Comparison of ENCODE assay signal across 8 cellular contexts in the genomic region with DNA sequence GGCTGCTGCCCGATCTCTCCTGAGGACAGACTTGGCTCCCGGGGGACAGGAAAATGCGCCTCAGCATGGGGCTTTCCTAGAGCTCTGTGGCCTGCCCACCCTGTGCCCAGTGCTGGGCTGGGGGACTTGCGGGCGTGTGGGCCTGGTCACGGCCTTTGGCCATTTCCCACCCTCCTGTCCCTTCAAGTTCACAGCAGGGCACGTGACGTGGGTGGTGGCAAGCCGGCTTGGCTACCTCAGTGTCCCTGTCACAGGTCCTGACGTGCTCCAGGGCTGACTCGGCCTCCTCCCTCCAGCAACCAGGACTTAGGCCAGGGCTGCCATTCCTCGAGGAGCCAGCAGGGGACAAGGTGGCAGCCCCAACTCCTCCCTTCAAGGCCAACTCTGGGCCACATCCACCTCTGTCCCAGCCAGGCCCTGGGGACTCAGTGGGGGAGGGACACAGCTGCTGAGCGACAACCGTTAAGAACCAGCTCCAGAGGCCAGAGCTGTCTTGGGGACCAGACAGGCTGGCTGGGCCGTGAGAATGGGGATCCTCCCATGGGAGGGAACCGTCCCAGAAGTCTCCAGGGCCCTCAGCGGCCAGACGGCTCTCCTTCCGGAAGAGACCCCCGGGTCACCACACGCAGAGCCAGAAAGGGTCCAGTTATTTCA. TPM values are rescaled to one million over a fixed set of nuclear protein-coding genes. Genes with fewer than 3 reads are reported as not detected.
A peak's percentile ranks its signal among the peaks of the same experiment; 100 is the strongest.
DNase-seq lines count a peak whose midpoint lies in the region; ATAC-seq, FAIRE-seq and TF ChIP-seq lines count a peak whose summit lies in the region.

No MANE protein-coding gene starts in this region.

- TF ChIP-seq CTCF in GM10248 (IDR thresholded peaks at IDR 0.05; ENCODE audit: control extremely low read depth, extremely low read depth, low read depth, missing control alignments) (peak; percentile 69), K562 (IDR thresholded peaks at IDR 0.05 in 2 of 3, conservative IDR thresholded peaks at IDR 0.05 in 1 of 3; ENCODE audit: insufficient read depth in 2 of 3, low read depth in 1 of 3, low read length in 3 of 3) (peak; percentile 85 to 92 (median 90)), smooth muscle cell (IDR thresholded peaks at IDR 0.05; ENCODE audit: borderline replicate concordance, insufficient read depth, poor library complexity, severe bottlenecking) (peak; percentile 59)

- DNase-seq in GM10248 (ENCODE audit: extremely low spot score), result peak; percentile 91
- peak; percentile 73 for DNase-seq in Jurkat, Clone E6-1 (ENCODE audit: low read depth, low spot score)
- peak; percentile 33 to 74 for DNase-seq in SW 1271 (lab: John Stamatoyannopoulos, UW)
- DNase-seq in K562 (ENCODE audit: extremely low read depth in 1 of 4, low spot score in 3 of 4), result peak; percentile 79 to 98 (median 87)
- DNase-seq in iPS-NIHi11 (ENCODE audit: low spot score), result peak; percentile 91
- peak; percentile 24 for DNase-seq in smooth muscle cell (lab: John Stamatoyannopoulos, UW; ENCODE audit: unreplicated experiment)
- DNase-seq in inferior parietal cortex (ENCODE audit: extremely low spot score), result no peak

- H3K9me3 ChIP-seq in K562 (replicated peaks; ENCODE audit: control insufficient read depth, insufficient read depth, low read depth, low read length) (no peaks in the 10 kb centered on the region), smooth muscle cell (replicated peaks; ENCODE audit: low read depth) (no peaks in the 10 kb centered on the region)

- no peaks in the 10 kb centered on the region for H3K9me1 ChIP-seq in K562 (ENCODE audit: control insufficient read depth, insufficient read depth, low read length)

- intact Hi-C loops in K562 (cut with micrococcal nuclease), result loop anchor here (5.0 kb wide), 2 partner anchors 68 to 83 kb away; a partner anchor contains a TSS

- CTCF ChIA-PET in GM10248 (lab: Yijun Ruan, JAX), result interaction anchor here (0.6 to 10.8 kb wide), 24 partner anchors 8 to 169 kb away, joined by 3 to 135 read pairs (median 4); a partner anchor contains a TSS
- CTCF ChIA-PET in K562 (lab: Yijun Ruan, JAX; ENCODE audit: low intra/inter-chr PET ratio), result interaction anchor here (0.6 kb wide), 1 partner anchor 83 kb away, joined by 3 read pairs; no protein-coding TSS in a partner anchor

- H2AFZ ChIP-seq in K562 (ENCODE audit: low read depth, low read length) (peak overlapping the region; percentile 38), smooth muscle cell (ENCODE audit: low read depth) (no peak overlapping the region)

- H3K36me3 ChIP-seq in K562 (ENCODE audit: control insufficient read depth, insufficient read depth, low read length) (peaks cover 61% of the 10 kb centered on the region), smooth muscle cell (ENCODE audit: low read depth) (no peaks in the 10 kb centered on the region)

- 3% methylated on average over 21 of the region's 21 CpGs for WGBS in K562 (ENCODE audit: insufficient coverage, low coverage, missing lambda C conversion rate)
- WGBS in smooth muscle cell (ENCODE audit: low lambda C conversion rate), result 56% methylated on average over 21 of the region's 21 CpGs

- no peaks in the 10 kb centered on the region for H3F3A ChIP-seq in smooth muscle cell (ENCODE audit: low read depth)

- in situ Hi-C loops in K562 (cut with MboI), result no loop called here

- H3K27ac ChIP-seq in K562 (ENCODE audit: extremely low read depth, low read depth, low read length) (peak overlapping the region; percentile 95), smooth muscle cell (ENCODE audit: low read depth) (peak overlapping the region; percentile 88)

- peak; percentile 54 to 76 for TF ChIP-seq RAD21 in K562 (CRISPR knock-in tag; conservative IDR thresholded peaks at IDR 0.05 in 1 of 2, IDR thresholded peaks at IDR 0.05 in 1 of 2)

- no peaks in the 10 kb centered on the region for H4K20me1 ChIP-seq in K562 (replicated peaks; ENCODE audit: control insufficient read depth, insufficient read depth, low read length)
- H4K20me1 ChIP-seq in smooth muscle cell (ENCODE audit: low read depth), result no peaks in the 10 kb centered on the region

- no TSS peak for BruUV-seq in K562 (replicated peaks; lab: Mats Ljungman, UMichigan)

- peak; percentile 68 for TF ChIP-seq POLR2A in K562 (conservative IDR thresholded peaks at IDR 0.05)

- H3K9ac ChIP-seq in K562 (ENCODE audit: insufficient read depth in 1 of 2, low read depth in 2 of 2, low read length in 2 of 2) (peak overlapping the region; percentile 95 to 98), smooth muscle cell (ENCODE audit: low read depth) (peak overlapping the region; percentile 70)

- ATAC-seq in GM21717 (IDR thresholded peaks at IDR 0.05; ENCODE audit: unreplicated experiment) (peak; percentile 63), K562 (peak; percentile 85)

- H3K4me3 ChIP-seq in Jurkat, Clone E6-1 (ENCODE audit: low read length), result no peak overlapping the region
- peak overlapping the region; percentile 69 for H3K4me3 ChIP-seq in K562
- H3K4me3 ChIP-seq in smooth muscle cell, result no peak overlapping the region

- FAIRE-seq in K562 (lab: Jason Lieb, UNC), result peak; percentile 99

- H3K4me2 ChIP-seq in K562 (ENCODE audit: insufficient read depth, low read length), result peak overlapping the region; percentile 99
- H3K4me2 ChIP-seq in smooth muscle cell, result peak overlapping the region; percentile 37

- H3K79me2 ChIP-seq in K562 (ENCODE audit: control insufficient read depth, insufficient read depth, low read length) (peaks cover 49% of the 10 kb centered on the region), smooth muscle cell (ENCODE audit: low read depth) (no peaks in the 10 kb centered on the region)

- H3K27me3 ChIP-seq in K562 (ENCODE audit: control insufficient read depth in 2 of 2, insufficient read depth in 2 of 2, low read length in 2 of 2) (no peaks in the 10 kb centered on the region), smooth muscle cell (ENCODE audit: low read depth) (no peaks in the 10 kb centered on the region)

- H3K4me1 ChIP-seq in K562 (replicated peaks in 1 of 2; ENCODE audit: control insufficient read depth in 2 of 2, insufficient read depth in 2 of 2, low read length in 2 of 2) (peaks cover 39 to 87% of the 10 kb centered on the region in 2 experiments), smooth muscle cell (ENCODE audit: low read depth) (peaks cover 4% of the 10 kb centered on the region)

- peak; percentile 80 for TF ChIP-seq EP300 in K562 (IDR thresholded peaks at IDR 0.05; ENCODE audit: low read length)

- POLR2A ChIA-PET in GM10248 (lab: Yijun Ruan, JAX) (interaction anchor here (0.8 to 2.5 kb wide), 6 partner anchors 10 to 82 kb away, joined by 3 to 18 read pairs (median 4); a partner anchor contains a TSS), K562 (lab: Yijun Ruan, JAX) (interaction anchor here (0.6 to 8.5 kb wide), 18 partner anchors 10 to 554 kb away, joined by 3 to 145 read pairs (median 4); a partner anchor contains a TSS)

RNA-seq across cellular contexts. Expression of a gene that starts 1.0 kb away (rescaled TPM):
- 87.6 TPM for polyA plus RNA-seq in Jurkat, Clone E6-1 (2012; ENCODE audit: insufficient read depth, insufficient read length)
- total RNA-seq in K562 (2011; cell fraction: chromatin; rRNA removed; ENCODE audit: low replicate concordance), result 235 and 813 TPM in 2 replicates
- total RNA-seq in K562 (2011; cell fraction: nucleolus; rRNA removed), result 592 and 605 TPM in 2 replicates
- 287 and 294 TPM in 2 replicates for total RNA-seq in K562 (2011; cell fraction: nucleoplasm; rRNA removed)
- total RNA-seq in K562 (2014; rRNA removed) (150 and 207 TPM in 2 replicates), K562 (2014; rRNA removed; fragmentation: Illumina TruSeq; extraction: Trizol) (22.9 and 31.6 TPM in 2 replicates), K562 (2015; rRNA removed; fragmentation: Illumina TruSeq; extraction: Trizol) (74.2 and 74.8 TPM in 2 replicates), K562 (2021) (222 and 244 TPM in 2 replicates), smooth muscle cell (4.5 TPM in 2 replicates)
- polyA plus RNA-seq in K562 (2011; rRNA removed) (69.2 and 129 TPM in 2 replicates), K562 (2014; fragmentation: Illumina TruSeq; extraction: Trizol) (66.9 and 108 TPM in 2 replicates), K562 (2014; fragmentation: Nextera tagmentation; extraction: Ambion mirVana) (1 to 10 TPM in 1 of 2 experiments, under 1 TPM in 1; 0.86 to 1.9 TPM), K562 (2014; rRNA removed) (147 and 160 TPM in 2 replicates), smooth muscle cell (2.4 and 9.6 TPM in 2 replicates)
- polyA plus RNA-seq in K562 (2011; cell fraction: cytosol; rRNA removed), result 51.7 and 114 TPM in 2 replicates
- polyA plus RNA-seq in K562 (2011; cell fraction: nucleus; rRNA removed), result 454 and 648 TPM in 2 replicates
- polyA plus RNA-seq in K562 (2012), result 163 and 235 TPM in 2 replicates
- 34.9 and 44.0 TPM in 2 replicates for polyA minus RNA-seq in K562 (2011; rRNA and poly(A)+ RNA removed)
- polyA minus RNA-seq in K562 (2011; cell fraction: cytosol; rRNA and poly(A)+ RNA removed), result 92.5 and 106 TPM in 2 replicates
- 163 and 184 TPM in 2 replicates for polyA minus RNA-seq in K562 (2011; cell fraction: nucleus; rRNA and poly(A)+ RNA removed)

RNA-seq across cellular contexts. Expression of a gene that starts 9.9 kb away (rescaled TPM):
- polyA plus RNA-seq in Jurkat, Clone E6-1 (2012; ENCODE audit: insufficient read depth, insufficient read length), result 120 TPM
- 86.2 and 163 TPM in 2 replicates for total RNA-seq in K562 (2011; cell fraction: chromatin; rRNA removed; ENCODE audit: low replicate concordance)
- total RNA-seq in K562 (2011; cell fraction: nucleolus; rRNA removed), result 82.5 and 95.5 TPM in 2 replicates
- total RNA-seq in K562 (2011; cell fraction: nucleoplasm; rRNA removed), result 79.1 and 87.2 TPM in 2 replicates
- 25.2 and 35.8 TPM in 2 replicates for total RNA-seq in K562 (2014; rRNA removed)
- 18.1 and 22.9 TPM in 2 replicates for total RNA-seq in K562 (2014; rRNA removed; fragmentation: Illumina TruSeq; extraction: Trizol)
- total RNA-seq in K562 (2015; rRNA removed; fragmentation: Illumina TruSeq; extraction: Trizol), result 13.8 and 16.2 TPM in 2 replicates
- total RNA-seq in K562 (2021), result 63.5 and 74.3 TPM in 2 replicates
- polyA plus RNA-seq in K562 (2011; rRNA removed), result 20.0 and 81.3 TPM in 2 replicates
- polyA plus RNA-seq in K562 (2011; cell fraction: cytosol; rRNA removed), result 25.6 and 40.9 TPM in 2 replicates
- polyA plus RNA-seq in K562 (2011; cell fraction: nucleus; rRNA removed), result 60.4 and 70.3 TPM in 2 replicates
- 83.9 and 158 TPM in 2 replicates for polyA plus RNA-seq in K562 (2012)
- polyA plus RNA-seq in K562 (2014; fragmentation: Illumina TruSeq; extraction: Trizol), result 68.6 and 96.0 TPM in 2 replicates
- polyA plus RNA-seq in K562 (2014; fragmentation: Nextera tagmentation; extraction: Ambion mirVana), result 1 to 10 TPM; 2.2 to 3.7 TPM
- polyA plus RNA-seq in K562 (2014; rRNA removed), result 30.9 and 33.1 TPM in 2 replicates
- 25.4 and 47.1 TPM in 2 replicates for polyA minus RNA-seq in K562 (2011; rRNA and poly(A)+ RNA removed)
- 45.1 and 49.2 TPM in 2 replicates for polyA minus RNA-seq in K562 (2011; cell fraction: cytosol; rRNA and poly(A)+ RNA removed)
- polyA minus RNA-seq in K562 (2011; cell fraction: nucleus; rRNA and poly(A)+ RNA removed), result 30.4 and 43.1 TPM in 2 replicates
- total RNA-seq in smooth muscle cell, result 26.4 and 27.6 TPM in 2 replicates
- polyA plus RNA-seq in smooth muscle cell, result 91.4 and 111 TPM in 2 replicates

RNA-seq across cellular contexts. Expression of a gene that starts 33.2 kb away (rescaled TPM):
- 20.4 TPM for polyA plus RNA-seq in Jurkat, Clone E6-1 (2012; ENCODE audit: insufficient read depth, insufficient read length)
- total RNA-seq in K562 (2011; cell fraction: chromatin; rRNA removed; ENCODE audit: low replicate concordance), result 3.4 and 21.0 TPM in 2 replicates
- total RNA-seq in K562 (2011; cell fraction: nucleolus; rRNA removed), result 13.6 and 18.0 TPM in 2 replicates
- total RNA-seq in K562 (2011; cell fraction: nucleoplasm; rRNA removed), result 5.5 and 10.1 TPM in 2 replicates
- total RNA-seq in K562 (2014; rRNA removed) (4.0 and 4.6 TPM in 2 replicates), K562 (2014; rRNA removed; fragmentation: Illumina TruSeq; extraction: Trizol) (1.0 and 1.1 TPM in 2 replicates), K562 (2015; rRNA removed; fragmentation: Illumina TruSeq; extraction: Trizol) (3.9 and 4.3 TPM in 2 replicates), K562 (2021) (5.8 and 6.1 TPM in 2 replicates), smooth muscle cell (3.8 and 8.7 TPM in 2 replicates)
- polyA plus RNA-seq in K562 (2011; rRNA removed) (3.2 and 5.6 TPM in 2 replicates), K562 (2014; fragmentation: Illumina TruSeq; extraction: Trizol) (1.9 and 3.4 TPM in 2 replicates), K562 (2014; fragmentation: Nextera tagmentation; extraction: Ambion mirVana) (under 1 TPM; 0.56 to 0.63 TPM), K562 (2014; rRNA removed) (3.7 and 5.5 TPM in 2 replicates), smooth muscle cell (16.1 and 31.7 TPM in 2 replicates)
- 5.1 and 9.1 TPM in 2 replicates for polyA plus RNA-seq in K562 (2011; cell fraction: cytosol; rRNA removed)
- 15.5 and 18.6 TPM in 2 replicates for polyA plus RNA-seq in K562 (2011; cell fraction: nucleus; rRNA removed)
- polyA plus RNA-seq in K562 (2012), result 4.2 and 6.8 TPM in 2 replicates
- 1.9 and 2.6 TPM in 2 replicates for polyA minus RNA-seq in K562 (2011; rRNA and poly(A)+ RNA removed)
- polyA minus RNA-seq in K562 (2011; cell fraction: cytosol; rRNA and poly(A)+ RNA removed), result 4.6 and 5.6 TPM in 2 replicates
- 8.6 and 9.2 TPM in 2 replicates for polyA minus RNA-seq in K562 (2011; cell fraction: nucleus; rRNA and poly(A)+ RNA removed)

RNA-seq across cellular contexts. Expression of a gene that starts 51.6 kb away (rescaled TPM):
- 30.7 TPM for polyA plus RNA-seq in Jurkat, Clone E6-1 (2012; ENCODE audit: insufficient read depth, insufficient read length)
- 19.3 and 28.3 TPM in 2 replicates for total RNA-seq in K562 (2011; cell fraction: chromatin; rRNA removed; ENCODE audit: low replicate concordance)
- 19.3 and 26.6 TPM in 2 replicates for total RNA-seq in K562 (2011; cell fraction: nucleolus; rRNA removed)
- 25.9 and 39.3 TPM in 2 replicates for total RNA-seq in K562 (2011; cell fraction: nucleoplasm; rRNA removed)
- total RNA-seq in K562 (2014; rRNA removed), result 34.3 and 47.5 TPM in 2 replicates
- total RNA-seq in K562 (2014; rRNA removed; fragmentation: Illumina TruSeq; extraction: Trizol), result 16.2 and 20.0 TPM in 2 replicates
- 26.6 and 28.2 TPM in 2 replicates for total RNA-seq in K562 (2015; rRNA removed; fragmentation: Illumina TruSeq; extraction: Trizol)
- total RNA-seq in K562 (2021), result 45.5 and 45.7 TPM in 2 replicates
- 19.5 and 22.1 TPM in 2 replicates for polyA plus RNA-seq in K562 (2011; rRNA removed)
- 25.9 and 37.2 TPM in 2 replicates for polyA plus RNA-seq in K562 (2011; cell fraction: cytosol; rRNA removed)
- polyA plus RNA-seq in K562 (2011; cell fraction: nucleus; rRNA removed), result 20.7 and 27.8 TPM in 2 replicates
- polyA plus RNA-seq in K562 (2012), result 26.3 and 33.8 TPM in 2 replicates
- polyA plus RNA-seq in K562 (2014; fragmentation: Illumina TruSeq; extraction: Trizol), result 22.9 and 26.1 TPM in 2 replicates
- 1 to 10 TPM; 2.8 to 5.8 TPM for polyA plus RNA-seq in K562 (2014; fragmentation: Nextera tagmentation; extraction: Ambion mirVana)
- polyA plus RNA-seq in K562 (2014; rRNA removed), result 33.7 and 34.1 TPM in 2 replicates
- polyA minus RNA-seq in K562 (2011; rRNA and poly(A)+ RNA removed), result 6.3 and 7.0 TPM in 2 replicates
- polyA minus RNA-seq in K562 (2011; cell fraction: cytosol; rRNA and poly(A)+ RNA removed), result 14.6 and 24.0 TPM in 2 replicates
- polyA minus RNA-seq in K562 (2011; cell fraction: nucleus; rRNA and poly(A)+ RNA removed), result 6.7 and 8.7 TPM in 2 replicates
- 9.8 and 13.3 TPM in 2 replicates for total RNA-seq in smooth muscle cell
- polyA plus RNA-seq in smooth muscle cell, result 15.4 and 17.4 TPM in 2 replicates

RNA-seq across cellular contexts. Expression of a gene that starts 59.5 kb away (rescaled TPM):
- 129 TPM for polyA plus RNA-seq in Jurkat, Clone E6-1 (2012; ENCODE audit: insufficient read depth, insufficient read length)
- total RNA-seq in K562 (2011; cell fraction: chromatin; rRNA removed; ENCODE audit: low replicate concordance), result 88.0 and 309 TPM in 2 replicates
- 283 and 294 TPM in 2 replicates for total RNA-seq in K562 (2011; cell fraction: nucleolus; rRNA removed)
- 137 and 171 TPM in 2 replicates for total RNA-seq in K562 (2011; cell fraction: nucleoplasm; rRNA removed)
- total RNA-seq in K562 (2014; rRNA removed) (48.5 and 75.0 TPM in 2 replicates), K562 (2014; rRNA removed; fragmentation: Illumina TruSeq; extraction: Trizol) (27.8 and 35.4 TPM in 2 replicates), K562 (2015; rRNA removed; fragmentation: Illumina TruSeq; extraction: Trizol) (72.6 and 73.6 TPM in 2 replicates), K562 (2021) (154 and 155 TPM in 2 replicates), smooth muscle cell (32.6 and 48.4 TPM in 2 replicates)
- polyA plus RNA-seq in K562 (2011; rRNA removed) (43.6 and 104 TPM in 2 replicates), K562 (2014; fragmentation: Illumina TruSeq; extraction: Trizol) (63.6 and 69.3 TPM in 2 replicates), K562 (2014; fragmentation: Nextera tagmentation; extraction: Ambion mirVana) (10 to 100 TPM in 1 of 2 experiments, 1 to 10 TPM in 1; 4.5 to 13.6 TPM), K562 (2014; rRNA removed) (74.0 and 77.0 TPM in 2 replicates), smooth muscle cell (90.5 and 107 TPM in 2 replicates)
- polyA plus RNA-seq in K562 (2011; cell fraction: cytosol; rRNA removed), result 59.5 and 89.1 TPM in 2 replicates
- 334 and 446 TPM in 2 replicates for polyA plus RNA-seq in K562 (2011; cell fraction: nucleus; rRNA removed)
- 66.7 and 93.4 TPM in 2 replicates for polyA plus RNA-seq in K562 (2012)
- 14.0 and 20.7 TPM in 2 replicates for polyA minus RNA-seq in K562 (2011; rRNA and poly(A)+ RNA removed)
- polyA minus RNA-seq in K562 (2011; cell fraction: cytosol; rRNA and poly(A)+ RNA removed), result 44.3 and 58.0 TPM in 2 replicates
- 68.3 and 81.8 TPM in 2 replicates for polyA minus RNA-seq in K562 (2011; cell fraction: nucleus; rRNA and poly(A)+ RNA removed)
